30 cellular contexts compared by ENCODE assay signal in the genomic region with DNA sequence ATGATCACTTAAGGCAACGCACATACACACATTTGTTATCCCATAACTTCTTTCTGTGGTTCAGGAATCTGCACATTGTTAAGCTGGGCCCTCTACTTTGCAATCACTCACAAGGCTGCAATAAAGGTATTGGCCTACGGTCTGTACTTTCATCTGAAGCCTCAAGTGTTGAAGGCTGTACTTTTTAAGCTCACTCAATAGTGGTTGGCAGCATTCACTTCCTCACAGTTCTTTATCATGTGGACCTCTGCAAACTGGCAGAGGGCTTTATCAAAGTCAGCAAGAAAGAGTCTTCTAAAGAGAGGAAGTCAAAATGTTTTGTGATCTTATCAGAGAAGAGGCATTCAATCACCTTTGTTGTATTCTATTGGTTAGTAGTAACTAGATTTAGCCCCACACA.
"Had no signal": no experiment of that assay in that cellular context is flagged by ENCODE, and none has a peak within 500 bp of the region (broad histone marks: within the 10 kb centered on the region; RNA-seq: fewer than 3 reads in every experiment).

No MANE protein-coding gene starts in this region.

- H3K4me1 ChIP-seq: gastroesophageal sphincter, left ventricle myocardium inferior, pancreas, prostate gland, thyroid gland, upper lobe of right lung had no signal

- H3K36me3 ChIP-seq: gastroesophageal sphincter, left ventricle myocardium inferior, pancreas, prostate gland, thyroid gland, upper lobe of right lung had no signal

- H3K4me2 ChIP-seq: hepatocyte had no signal

- H3K79me2 ChIP-seq: hepatocyte had no signal

- ATAC-seq: activated T-cell treated with anti-CD3 and anti-CD28 coated beads, Interleukin-2, amount 50 U/mL, for 4 hours; activated T-helper 17 cell treated with anti-CD3 and anti-CD28 coated beads, Interleukin-2, amount 50 U/mL, for 72 hours; gastroesophageal sphincter; pancreas; sciatic nerve; stimulated activated memory B cell treated with anti-CD40 and anti-IgM and Interleukin-4, amounts not matched to agents 10 μg/mL and 1 μg/mL and 100 μg/mL, for 72 hours; stimulated activated naive CD8-positive, alpha-beta T cell treated with anti-CD3 and anti-CD28 coated beads, Interleukin-15, amount 100 ng/mL, for 72 hours; upper lobe of right lung had no signal

- H2AFZ ChIP-seq: hepatocyte had no signal

- FAIRE-seq: endothelial cell of umbilical vein, pancreas had no signal

- H3K27me3 ChIP-seq: gastroesophageal sphincter, hepatocyte, pancreas, thyroid gland, upper lobe of right lung had no signal

- H3K9me3 ChIP-seq: pancreas, prostate gland, thyroid gland, upper lobe of right lung had no signal

- DNase-seq: activated CD4-positive, alpha-beta memory T cell treated with anti-CD3 and anti-CD28 coated beads, Interleukin-2, amount 10 ng/mL, durations not matched to agents 7 days and 5 days; activated CD4-positive, alpha-beta T cell treated with anti-CD3 and anti-CD28 coated beads, Interleukin-2, amount 10 ng/mL, durations not matched to agents 24 days and 14 days; activated CD4-positive, CD25-positive, alpha-beta regulatory T cell treated with anti-CD3 and anti-CD28 coated beads, Interleukin-2, amount 50 U/mL, for 72 hours; activated gamma-delta T cell treated with Interleukin-2 at 50 U/mL for 16 hours; activated naive CD4-positive, alpha-beta T cell treated with anti-CD3 and anti-CD28 coated beads, Interleukin-2, amount 50 U/mL, for 16 hours; activated T-cell treated with anti-CD3 and anti-CD28 coated beads, Interleukin-2, amount 50 U/mL, for 4 hours; amniotic stem cell; central memory CD4-positive, alpha-beta T cell; islet precursor cell; left ventricle myocardium inferior; naive B cell; nephron progenitor cell; nucleus accumbens; pancreas; retina; stimulated activated CD4-positive, alpha-beta T cell treated with anti-CD3 and anti-CD28 coated beads, Interleukin-4, amount 100 ng/mL, for 24 hours; stimulated activated CD8-positive, alpha-beta memory T cell treated with anti-CD3 and anti-CD28 coated beads, Interleukin-4, amount 100 ng/mL, for 48 hours; stimulated activated naive CD8-positive, alpha-beta T cell treated with anti-CD3 and anti-CD28 coated beads, Interleukin-15, amount 100 ng/mL, for 72 hours; substantia nigra; T-helper 2 cell; thyroid gland; upper lobe of right lung had no signal

- H3K27ac ChIP-seq: gastroesophageal sphincter, hepatocyte, left ventricle myocardium inferior, pancreas, prostate gland, skin epidermis, thyroid gland, upper lobe of right lung had no signal

- H3K4me3 ChIP-seq: gastroesophageal sphincter, hepatocyte, left ventricle myocardium inferior, pancreas, prostate gland, skin epidermis, thyroid gland, upper lobe of right lung had no signal
